In genomic region chr14:94111276-94112095, GRCh38 we compare ENCODE assay signal across 1 cellular context.
TF ChIP-seq lines count a peak whose summit lies in the region.

No MANE protein-coding gene starts in this region.

TF ChIP-seq in IMR-90, 13 proteins besides CTCF, POLR2A, EP300 and RAD21:
- TF ChIP-seq FOS (IDR thresholded peaks at IDR 0.05; ENCODE audit: low read depth, low read length), result no peak
- TF ChIP-seq NFE2L2 (IDR thresholded peaks at IDR 0.05; ENCODE audit: low read depth, low read length), result no peak
- TF ChIP-seq SMC3 (IDR thresholded peaks at IDR 0.05; ENCODE audit: low read depth, low read length), result no peak
- TF ChIP-seq MAZ (IDR thresholded peaks at IDR 0.05; ENCODE audit: borderline replicate concordance, low read depth, low read length), result no peak
- TF ChIP-seq CHD1 (IDR thresholded peaks at IDR 0.05; ENCODE audit: low read depth, low read length), result no peak
- TF ChIP-seq MAFK (IDR thresholded peaks at IDR 0.05; ENCODE audit: low read depth, low read length), result no peak
- TF ChIP-seq, protein P1, sequence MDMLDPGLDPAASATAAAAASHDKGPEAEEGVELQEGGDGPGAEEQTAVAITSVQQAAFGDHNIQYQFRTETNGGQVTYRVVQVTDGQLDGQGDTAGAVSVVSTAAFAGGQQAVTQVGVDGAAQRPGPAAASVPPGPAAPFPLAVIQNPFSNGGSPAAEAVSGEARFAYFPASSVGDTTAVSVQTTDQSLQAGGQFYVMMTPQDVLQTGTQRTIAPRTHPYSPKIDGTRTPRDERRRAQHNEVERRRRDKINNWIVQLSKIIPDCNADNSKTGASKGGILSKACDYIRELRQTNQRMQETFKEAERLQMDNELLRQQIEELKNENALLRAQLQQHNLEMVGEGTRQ (IDR thresholded peaks at IDR 0.05; ENCODE audit: low read depth, low read length), result no peak
- TF ChIP-seq ELK1 (IDR thresholded peaks at IDR 0.05; ENCODE audit: borderline replicate concordance, low read depth, low read length), result no peak
- TF ChIP-seq RFX5 (IDR thresholded peaks at IDR 0.05; ENCODE audit: low read depth, low read length), result no peak
- no peak for TF ChIP-seq CEBPB (IDR thresholded peaks at IDR 0.05; ENCODE audit: low read depth, low read length)
- TF ChIP-seq MXI1 (IDR thresholded peaks at IDR 0.05; ENCODE audit: borderline replicate concordance, low read depth, low read length), result no peak
- no peak for TF ChIP-seq RCOR1 (IDR thresholded peaks at IDR 0.05; ENCODE audit: insufficient replicate concordance, low read length)
- TF ChIP-seq BHLHE40 (IDR thresholded peaks at IDR 0.05; ENCODE audit: low read depth, low read length), result no peak
